In genomic region chr15:74424901-74425528, GRCh38 we compare ENCODE assay signal across 1 cellular context.
TF ChIP-seq lines count a peak whose summit lies in the region.

No MANE protein-coding gene starts in this region.

TF ChIP-seq in K562, 482 proteins besides CTCF, POLR2A, EP300 and RAD21:
- TF ChIP-seq RBM25 (IDR thresholded peaks at IDR 0.05; ENCODE audit: low read depth, low read length, severe bottlenecking) (peak; percentile 53), ZBTB12 (CRISPR knock-in tag; IDR thresholded peaks at IDR 0.05) (no peak), NRF1 (conservative IDR thresholded peaks at IDR 0.05 in 1 of 2, IDR thresholded peaks at IDR 0.05 in 1 of 2) (no peak), IRF9 (tag; IDR thresholded peaks at IDR 0.05) (no peak), ZFX (CRISPR knock-in tag; IDR thresholded peaks at IDR 0.05) (0 out of 2 replicates have a peak, but pooled peaks have one; percentile 16), KDM1A (IDR thresholded peaks at IDR 0.05) (peak; percentile 39 to 61; a peak in 3 of 4 replicates), BCOR (IDR thresholded peaks at IDR 0.05) (peak; percentile 68), MED1 (CRISPR knock-in tag; IDR thresholded peaks at IDR 0.05; ENCODE audit: borderline replicate concordance) (0 out of 2 replicates have a peak, but pooled peaks have one; percentile 30)
